1 cellular context compared by ENCODE assay signal in the genomic region with DNA sequence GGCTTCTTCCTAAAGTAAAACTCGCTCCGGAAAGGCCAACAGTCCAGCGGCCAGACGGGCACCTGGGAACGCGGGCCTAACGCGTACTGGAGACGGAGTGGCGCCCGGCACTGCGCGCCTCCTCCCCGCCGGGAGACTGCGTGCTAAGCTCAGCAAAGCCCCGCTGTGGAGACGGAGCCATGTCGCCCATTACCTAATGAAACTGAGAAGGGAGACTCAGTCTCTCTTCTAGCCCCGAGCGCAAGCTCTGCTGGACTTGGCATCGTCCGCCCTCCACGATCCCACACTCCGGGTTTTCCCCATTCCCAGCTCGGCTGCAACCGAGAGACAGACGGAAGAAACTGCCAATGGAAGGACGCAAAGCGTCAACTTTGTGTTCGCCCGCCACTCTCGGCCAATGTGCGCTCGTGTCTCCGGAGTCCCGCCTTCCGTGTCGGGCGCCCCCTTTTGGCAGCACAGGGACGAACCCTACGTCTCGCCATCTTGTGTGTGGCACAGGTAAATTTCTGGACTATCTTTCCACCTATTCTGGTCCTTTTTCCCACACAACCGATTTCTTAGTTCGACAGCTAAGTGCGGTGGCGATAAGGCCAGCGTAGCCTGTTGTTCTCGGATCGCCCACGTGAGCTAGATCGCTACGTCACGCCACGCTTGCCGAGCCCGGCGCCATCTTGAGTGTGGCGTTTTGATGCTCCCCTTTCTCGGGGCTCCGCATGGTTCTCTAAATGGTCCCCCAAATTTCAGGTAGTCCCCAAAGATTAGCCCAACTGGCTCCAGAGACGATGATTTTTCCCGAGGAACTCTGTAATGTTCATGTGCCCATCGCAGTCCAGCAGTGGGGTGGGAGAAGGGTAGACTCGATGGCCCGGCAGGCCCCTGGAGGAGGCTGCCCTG.
A peak's percentile ranks its signal among the peaks of the same experiment; 100 is the strongest.
TF ChIP-seq lines count a peak whose summit lies in the region.

No MANE protein-coding gene starts in this region.

TF ChIP-seq in GM12878, 131 proteins besides CTCF, POLR2A, EP300 and RAD21 (continued from another document and continues in another):
- TF ChIP-seq ESRRA (IDR thresholded peaks at IDR 0.05; ENCODE audit: low read length), result no peak; the same call in 1 of the 2 replicates
- no peak for TF ChIP-seq RBBP5 (conservative IDR thresholded peaks at IDR 0.05)
- TF ChIP-seq ZNF24 (IDR thresholded peaks at IDR 0.05), result no peak
- TF ChIP-seq IRF3 (IDR thresholded peaks at IDR 0.05), result peak; percentile 86
- TF ChIP-seq, protein P1, sequence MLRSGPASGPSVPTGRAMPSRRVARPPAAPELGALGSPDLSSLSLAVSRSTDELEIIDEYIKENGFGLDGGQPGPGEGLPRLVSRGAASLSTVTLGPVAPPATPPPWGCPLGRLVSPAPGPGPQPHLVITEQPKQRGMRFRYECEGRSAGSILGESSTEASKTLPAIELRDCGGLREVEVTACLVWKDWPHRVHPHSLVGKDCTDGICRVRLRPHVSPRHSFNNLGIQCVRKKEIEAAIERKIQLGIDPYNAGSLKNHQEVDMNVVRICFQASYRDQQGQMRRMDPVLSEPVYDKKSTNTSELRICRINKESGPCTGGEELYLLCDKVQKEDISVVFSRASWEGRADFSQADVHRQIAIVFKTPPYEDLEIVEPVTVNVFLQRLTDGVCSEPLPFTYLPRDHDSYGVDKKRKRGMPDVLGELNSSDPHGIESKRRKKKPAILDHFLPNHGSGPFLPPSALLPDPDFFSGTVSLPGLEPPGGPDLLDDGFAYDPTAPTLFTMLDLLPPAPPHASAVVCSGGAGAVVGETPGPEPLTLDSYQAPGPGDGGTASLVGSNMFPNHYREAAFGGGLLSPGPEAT (IDR thresholded peaks at IDR 0.05; ENCODE audit: low read depth), result peak; percentile 85
- TF ChIP-seq MYB (IDR thresholded peaks at IDR 0.05; ENCODE audit: borderline replicate concordance, low read depth, low read length), result no peak
- peak; percentile 86 for TF ChIP-seq CUX1 (IDR thresholded peaks at IDR 0.05; ENCODE audit: insufficient replicate concordance, low read depth, low read length)
- TF ChIP-seq EED (IDR thresholded peaks at IDR 0.05; ENCODE audit: low read depth), result no peak; the same call in 1 of the 2 replicates
- no peak for TF ChIP-seq KAT2A (conservative IDR thresholded peaks at IDR 0.05; ENCODE audit: control insufficient read depth, low read depth, low read length)
- no peak for TF ChIP-seq FOXM1 (IDR thresholded peaks at IDR 0.05; ENCODE audit: low read depth, low read length)
- TF ChIP-seq, protein P2, sequence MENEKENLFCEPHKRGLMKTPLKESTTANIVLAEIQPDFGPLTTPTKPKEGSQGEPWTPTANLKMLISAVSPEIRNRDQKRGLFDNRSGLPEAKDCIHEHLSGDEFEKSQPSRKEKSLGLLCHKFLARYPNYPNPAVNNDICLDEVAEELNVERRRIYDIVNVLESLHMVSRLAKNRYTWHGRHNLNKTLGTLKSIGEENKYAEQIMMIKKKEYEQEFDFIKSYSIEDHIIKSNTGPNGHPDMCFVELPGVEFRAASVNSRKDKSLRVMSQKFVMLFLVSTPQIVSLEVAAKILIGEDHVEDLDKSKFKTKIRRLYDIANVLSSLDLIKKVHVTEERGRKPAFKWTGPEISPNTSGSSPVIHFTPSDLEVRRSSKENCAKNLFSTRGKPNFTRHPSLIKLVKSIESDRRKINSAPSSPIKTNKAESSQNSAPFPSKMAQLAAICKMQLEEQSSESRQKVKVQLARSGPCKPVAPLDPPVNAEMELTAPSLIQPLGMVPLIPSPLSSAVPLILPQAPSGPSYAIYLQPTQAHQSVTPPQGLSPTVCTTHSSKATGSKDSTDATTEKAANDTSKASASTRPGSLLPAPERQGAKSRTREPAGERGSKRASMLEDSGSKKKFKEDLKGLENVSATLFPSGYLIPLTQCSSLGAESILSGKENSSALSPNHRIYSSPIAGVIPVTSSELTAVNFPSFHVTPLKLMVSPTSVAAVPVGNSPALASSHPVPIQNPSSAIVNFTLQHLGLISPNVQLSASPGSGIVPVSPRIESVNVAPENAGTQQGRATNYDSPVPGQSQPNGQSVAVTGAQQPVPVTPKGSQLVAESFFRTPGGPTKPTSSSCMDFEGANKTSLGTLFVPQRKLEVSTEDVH (IDR thresholded peaks at IDR 0.05; ENCODE audit: low read depth, partially characterized antibody), result peak; percentile 39
- TF ChIP-seq HDGF (IDR thresholded peaks at IDR 0.05), result no peak
- TF ChIP-seq E4F1 (IDR thresholded peaks at IDR 0.05; ENCODE audit: borderline replicate concordance, partially characterized antibody), result peak; percentile 76
- TF ChIP-seq, protein P3, sequence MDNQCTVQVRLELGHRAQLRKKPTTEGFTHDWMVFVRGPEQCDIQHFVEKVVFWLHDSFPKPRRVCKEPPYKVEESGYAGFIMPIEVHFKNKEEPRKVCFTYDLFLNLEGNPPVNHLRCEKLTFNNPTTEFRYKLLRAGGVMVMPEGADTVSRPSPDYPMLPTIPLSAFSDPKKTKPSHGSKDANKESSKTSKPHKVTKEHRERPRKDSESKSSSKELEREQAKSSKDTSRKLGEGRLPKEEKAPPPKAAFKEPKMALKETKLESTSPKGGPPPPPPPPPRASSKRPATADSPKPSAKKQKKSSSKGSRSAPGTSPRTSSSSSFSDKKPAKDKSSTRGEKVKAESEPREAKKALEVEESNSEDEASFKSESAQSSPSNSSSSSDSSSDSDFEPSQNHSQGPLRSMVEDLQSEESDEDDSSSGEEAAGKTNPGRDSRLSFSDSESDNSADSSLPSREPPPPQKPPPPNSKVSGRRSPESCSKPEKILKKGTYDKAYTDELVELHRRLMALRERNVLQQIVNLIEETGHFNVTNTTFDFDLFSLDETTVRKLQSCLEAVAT (IDR thresholded peaks at IDR 0.05), result peak; percentile 87
- peak; percentile 87; the same call in 1 of the 2 replicates for TF ChIP-seq CHD1 (IDR thresholded peaks at IDR 0.05; ENCODE audit: low read depth, low read length)
- no peak for TF ChIP-seq SUZ12 (IDR thresholded peaks at IDR 0.05; ENCODE audit: unreplicated experiment)
- no peak for TF ChIP-seq NFXL1 (IDR thresholded peaks at IDR 0.05; ENCODE audit: borderline replicate concordance)
- no peak for TF ChIP-seq TCF3 (IDR thresholded peaks at IDR 0.05; ENCODE audit: borderline replicate concordance, insufficient read depth, low read depth, low read length)
- TF ChIP-seq ZNF274 (IDR thresholded peaks at IDR 0.05; ENCODE audit: insufficient read depth, insufficient read length), result no peak
- TF ChIP-seq, protein P4, sequence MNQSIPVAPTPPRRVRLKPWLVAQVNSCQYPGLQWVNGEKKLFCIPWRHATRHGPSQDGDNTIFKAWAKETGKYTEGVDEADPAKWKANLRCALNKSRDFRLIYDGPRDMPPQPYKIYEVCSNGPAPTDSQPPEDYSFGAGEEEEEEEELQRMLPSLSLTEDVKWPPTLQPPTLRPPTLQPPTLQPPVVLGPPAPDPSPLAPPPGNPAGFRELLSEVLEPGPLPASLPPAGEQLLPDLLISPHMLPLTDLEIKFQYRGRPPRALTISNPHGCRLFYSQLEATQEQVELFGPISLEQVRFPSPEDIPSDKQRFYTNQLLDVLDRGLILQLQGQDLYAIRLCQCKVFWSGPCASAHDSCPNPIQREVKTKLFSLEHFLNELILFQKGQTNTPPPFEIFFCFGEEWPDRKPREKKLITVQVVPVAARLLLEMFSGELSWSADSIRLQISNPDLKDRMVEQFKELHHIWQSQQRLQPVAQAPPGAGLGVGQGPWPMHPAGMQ (IDR thresholded peaks at IDR 0.05; ENCODE audit: borderline replicate concordance), result no peak
- TF ChIP-seq KLF5 (IDR thresholded peaks at IDR 0.05; ENCODE audit: partially characterized antibody), result peak; percentile 82
- TF ChIP-seq YBX1 (IDR thresholded peaks at IDR 0.05), result no peak
- peak; percentile 66; the same call in 1 of the 2 replicates for TF ChIP-seq ZBED1 (IDR thresholded peaks at IDR 0.05; ENCODE audit: borderline replicate concordance)
- TF ChIP-seq POLR2AphosphoS2 (IDR thresholded peaks at IDR 0.05; ENCODE audit: low read depth, low read length), result 0 out of 2 replicates have a peak, but pooled peaks have one; percentile 11
- no peak for TF ChIP-seq TCF7 (IDR thresholded peaks at IDR 0.05; ENCODE audit: borderline replicate concordance)
- TF ChIP-seq PAX5 (IDR thresholded peaks at IDR 0.05; ENCODE audit: borderline replicate concordance, low read depth, low read length), result peak; percentile 74; the same call in 1 of the 2 replicates
- no peak for TF ChIP-seq HDAC2 (IDR thresholded peaks at IDR 0.05)
- TF ChIP-seq POU2F2 (IDR thresholded peaks at IDR 0.05; ENCODE audit: borderline replicate concordance, low read depth, low read length), result peak; percentile 50; the same call in 2 of the 3 replicates
- no peak for TF ChIP-seq FOXK2 (IDR thresholded peaks at IDR 0.05)
- no peak for TF ChIP-seq RUNX3 (IDR thresholded peaks at IDR 0.05; ENCODE audit: low read length)
- TF ChIP-seq PML (IDR thresholded peaks at IDR 0.05; ENCODE audit: low read length), result no peak
- TF ChIP-seq ZNF207 (IDR thresholded peaks at IDR 0.05; ENCODE audit: borderline replicate concordance), result peak; percentile 71; the same call in 1 of the 2 replicates
- TF ChIP-seq MXI1 (IDR thresholded peaks at IDR 0.05; ENCODE audit: low read depth, low read length), result peak; percentile 46; the same call in 1 of the 2 replicates
- no peak for TF ChIP-seq USF1 (IDR thresholded peaks at IDR 0.05; ENCODE audit: borderline replicate concordance, extremely low read length, insufficient read depth, low read depth, low read length)
- peak; percentile 50; the same call in 1 of the 2 replicates for TF ChIP-seq ATF7 (IDR thresholded peaks at IDR 0.05; ENCODE audit: low read depth)
- TF ChIP-seq CHD4 (IDR thresholded peaks at IDR 0.05), result no peak
- TF ChIP-seq SMARCA5 (IDR thresholded peaks at IDR 0.05), result peak; percentile 72
- peak; percentile 74 for TF ChIP-seq SIX5 (IDR thresholded peaks at IDR 0.05; ENCODE audit: low read depth, low read length, severe bottlenecking)
- no peak; the same call in none of the 2 replicates for TF ChIP-seq SIN3A (IDR thresholded peaks at IDR 0.05; ENCODE audit: low read depth, low read length)
- peak; percentile 91 for TF ChIP-seq CREM (IDR thresholded peaks at IDR 0.05; ENCODE audit: low read depth)
- no peak for TF ChIP-seq NR2C2 (IDR thresholded peaks at IDR 0.05; ENCODE audit: borderline replicate concordance, control insufficient read depth, insufficient read length, low read depth)
